In the genomic region with DNA sequence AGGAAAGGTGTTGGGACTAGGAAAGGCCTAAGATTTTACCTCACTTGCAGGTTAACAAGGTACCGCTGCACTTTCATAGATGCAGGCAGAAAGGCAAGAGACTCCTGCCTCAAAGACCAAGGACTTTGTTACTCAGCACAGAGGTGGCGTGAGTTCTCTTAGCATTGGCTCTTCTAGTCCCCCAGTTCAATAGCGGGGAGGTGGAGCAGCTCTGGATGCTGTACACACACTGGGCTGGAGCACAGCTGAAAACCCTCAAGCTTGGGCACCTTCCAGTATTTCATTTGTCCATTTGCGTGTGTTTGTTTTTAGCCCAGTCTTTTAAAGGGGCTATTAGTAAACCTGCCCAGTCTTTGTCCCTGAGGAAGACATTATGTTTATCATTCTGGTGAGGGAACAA, we compare ENCODE assay signal across 13 cellular contexts.
"Had no signal": no experiment of that assay in that cellular context is flagged by ENCODE, and none has a peak within 500 bp of the region (broad histone marks: within the 10 kb centered on the region; RNA-seq: fewer than 3 reads in every experiment).

No MANE protein-coding gene starts in this region.

- H3K4me1 Mint-ChIP-seq: activated B cell treated with CpG ODN at 0.5 μM for 24 hours; activated CD4-positive, alpha-beta T cell treated with anti-CD3 and anti-CD28 coated beads, Interleukin-2, amount 10 ng/mL, durations not matched to agents 24 days and 14 days; activated naive CD4-positive, alpha-beta T cell treated with anti-CD3 and anti-CD28 coated beads, Interleukin-2, amount 10 ng/mL, durations not matched to agents 7 days and 5 days; stimulated activated memory B cell treated with anti-CD40 and anti-IgM and Interleukin-4, amounts not matched to agents 10 μg/mL and 1 μg/mL and 100 μg/mL, for 72 hours had no signal

- H3K4me3 Mint-ChIP-seq: activated B cell treated with CpG ODN at 0.5 μM for 24 hours; activated CD4-positive, alpha-beta T cell treated with anti-CD3 and anti-CD28 coated beads, Interleukin-2, amount 10 ng/mL, durations not matched to agents 24 days and 14 days; activated naive CD4-positive, alpha-beta T cell treated with anti-CD3 and anti-CD28 coated beads, Interleukin-2, amount 10 ng/mL, durations not matched to agents 7 days and 5 days; central memory CD8-positive, alpha-beta T cell; mesothelial cell of epicardium; naive B cell; stimulated activated memory B cell treated with anti-CD40 and anti-IgM and Interleukin-4, amounts not matched to agents 10 μg/mL and 1 μg/mL and 100 μg/mL, for 72 hours had no signal

- H3K9me3 Mint-ChIP-seq: activated B cell treated with CpG ODN at 0.5 μM for 24 hours; activated naive CD4-positive, alpha-beta T cell treated with anti-CD3 and anti-CD28 coated beads, Interleukin-2, amount 10 ng/mL, durations not matched to agents 7 days and 5 days; central memory CD8-positive, alpha-beta T cell; naive B cell had no signal

- DNase-seq: activated B cell treated with CpG ODN at 0.5 μM for 24 hours; activated CD4-positive, alpha-beta T cell treated with anti-CD3 and anti-CD28 coated beads, Interleukin-2, amount 10 ng/mL, durations not matched to agents 24 days and 14 days; activated CD8-positive, alpha-beta memory T cell treated with anti-CD3 and anti-CD28 coated beads for 24 hours; activated naive CD4-positive, alpha-beta T cell treated with anti-CD3 and anti-CD28 coated beads, Interleukin-2, amount 10 ng/mL, durations not matched to agents 7 days and 5 days; adrenal gland; body of pancreas; effector memory CD4-positive, alpha-beta T cell; hippocampal formation; naive B cell; posterior cingulate gyrus had no signal

- H3K27ac Mint-ChIP-seq: activated B cell treated with CpG ODN at 0.5 μM for 24 hours; activated CD4-positive, alpha-beta T cell treated with anti-CD3 and anti-CD28 coated beads, Interleukin-2, amount 10 ng/mL, durations not matched to agents 24 days and 14 days; activated naive CD4-positive, alpha-beta T cell treated with anti-CD3 and anti-CD28 coated beads, Interleukin-2, amount 10 ng/mL, durations not matched to agents 7 days and 5 days; mesothelial cell of epicardium; stimulated activated memory B cell treated with anti-CD40 and anti-IgM and Interleukin-4, amounts not matched to agents 10 μg/mL and 1 μg/mL and 100 μg/mL, for 72 hours had no signal

- H3K36me3 Mint-ChIP-seq: mesothelial cell of epicardium had no signal

- H3K27me3 Mint-ChIP-seq: activated B cell treated with CpG ODN at 0.5 μM for 24 hours; activated naive CD4-positive, alpha-beta T cell treated with anti-CD3 and anti-CD28 coated beads, Interleukin-2, amount 10 ng/mL, durations not matched to agents 7 days and 5 days; central memory CD8-positive, alpha-beta T cell; naive B cell; stimulated activated memory B cell treated with anti-CD40 and anti-IgM and Interleukin-4, amounts not matched to agents 10 μg/mL and 1 μg/mL and 100 μg/mL, for 72 hours had no signal
